9 cellular contexts compared by ENCODE assay signal in genomic region chr9:120418315-120418714, GRCh38.
"Had no signal": no experiment of that assay in that cellular context is flagged by ENCODE, and none has a peak within 500 bp of the region (broad histone marks: within the 10 kb centered on the region; RNA-seq: fewer than 3 reads in every experiment).

No MANE protein-coding gene starts in this region.

- H3K9me3 ChIP-seq: HAP-1 had no signal

- H2AFZ ChIP-seq: GM23248 had no signal

- H3K9ac ChIP-seq: GM23248 had no signal

- ATAC-seq: HCT116 had no signal

- H3K4me1 Mint-ChIP-seq: IgD-negative memory B cell had no signal

- H3K27me3 Mint-ChIP-seq: IgD-negative memory B cell had no signal

- H3K9me3 Mint-ChIP-seq: HFFc6, IgD-negative memory B cell had no signal

- H3K4me3 ChIP-seq: GM23248, HAP-1 had no signal

- H3K27ac Mint-ChIP-seq: HFFc6 had no signal

- H3K4me3 Mint-ChIP-seq: HFFc6, IgD-negative memory B cell had no signal

- FAIRE-seq: HTR-8/SVneo had no signal

- DNase-seq: GM23248, GOT3, H7, HFFc6, KBM-7 had no signal

- H3K27ac ChIP-seq: GM23248 had no signal
